ENCODE assay signal across 16 cellular contexts in genomic region chr10:77297370-77297692, GRCh38.
A peak's percentile ranks its signal among the peaks of the same experiment; 100 is the strongest.
DNase-seq lines count a peak whose midpoint lies in the region; ATAC-seq and TF ChIP-seq lines count a peak whose summit lies in the region.
"Had no signal": no experiment of that assay in that cellular context is flagged by ENCODE, and none has a peak within 500 bp of the region (broad histone marks: within the 10 kb centered on the region; RNA-seq: fewer than 3 reads in every experiment).

No MANE protein-coding gene starts in this region.

- WGBS in IMR-90 (ENCODE audit: extremely low coverage in 2 of 2, insufficient read length in 1 of 2), 2 experiments: no CpG with 5 or more reads among the region's 5 CpGs
- WGBS in mammary epithelial cell (ENCODE audit: low coverage, missing lambda C conversion rate): 88% methylated on average over 5 of the region's 5 CpGs

- no peak overlapping the region for H3K4ac ChIP-seq in IMR-90 (ENCODE audit: low read depth, low read length)

- no peak overlapping the region for H3K4me2 ChIP-seq in IMR-90 (ENCODE audit: low read depth, low read length)
- no peak overlapping the region for H3K4me2 ChIP-seq in mammary epithelial cell (ENCODE audit: insufficient read depth, low read depth, low read length)

- ATAC-seq in IMR-90 (ENCODE audit: low read depth): peak; percentile 39; the same call in 1 of the 2 replicates
- peak; percentile 41 for ATAC-seq in left lobe of liver
- ATAC-seq in activated CD8-positive, alpha-beta T cell treated with anti-CD3 and anti-CD28 coated beads for 36 hours: no peak
- no peak for ATAC-seq in HG02884 (IDR thresholded peaks at IDR 0.05; ENCODE audit: unreplicated experiment)
- ATAC-seq: natural killer cell treated with Interleukin-12 subunit alpha and Interleukin-12 subunit beta and Interleukin-15 and Interleukin-18, amount 100 ng/mL, for 72 hours had no signal

- DNase-seq in AG20443 (ENCODE audit: low spot score): peak; percentile 35
- peak; percentile 76 for DNase-seq in IMR-90
- peak; percentile 48 for DNase-seq in mammary epithelial cell
- DNase-seq in left lobe of liver (ENCODE audit: low spot score): no peak
- no peak for DNase-seq in NAMALWA (ENCODE audit: low spot score)
- no peak for DNase-seq in activated CD8-positive, alpha-beta T cell treated with anti-CD3 and anti-CD28 coated beads for 36 hours
- DNase-seq in cardiac septum (ENCODE audit: low spot score): no peak
- DNase-seq: activated CD4-positive, alpha-beta T cell treated with anti-CD3 and anti-CD28 coated beads, Interleukin-2, amount 10 ng/mL, durations not matched to agents 7 days and 5 days; aorta; effector CD8-positive, alpha-beta T cell; head of caudate nucleus; RPMI8226; stomach; T-helper 9 cell had no signal

- in situ Hi-C loops in IMR-90 (cut with MboI; ENCODE audit: low sequenced_read_pairs): no loop called here
- in situ Hi-C loops in mammary epithelial cell (cut with MboI; ENCODE audit: low sequenced_read_pairs in 2 of 2): no loop called here

- CTCF ChIA-PET in IMR-90 (lab: Yijun Ruan, JAX): interaction anchor here (1.0 to 1.3 kb wide), 2 partner anchors 8 to 10 kb away, joined by 3 read pairs; no protein-coding TSS in a partner anchor
- CTCF ChIA-PET in mammary epithelial cell (lab: Charles Lee; ENCODE audit: low non-redundant PET): no interaction called here
- CTCF ChIA-PET in activated CD8-positive, alpha-beta T cell treated with anti-CD3 and anti-CD28 coated beads for 36 hours (lab: Charles Lee): interaction anchor here (1.5 to 1.7 kb wide), 2 partner anchors 9 to 132 kb away, joined by 4 read pairs; no protein-coding TSS in a partner anchor

- H2AFZ ChIP-seq in IMR-90 (replicated peaks; ENCODE audit: low read length, poor library complexity): no peak overlapping the region
- no peak overlapping the region for H2AFZ ChIP-seq in mammary epithelial cell (ENCODE audit: low read depth, low read length)

- no peaks in the 10 kb centered on the region for H3K79me2 ChIP-seq in mammary epithelial cell (ENCODE audit: insufficient read depth, low read length)

- no peak overlapping the region for H2AK9ac ChIP-seq in IMR-90 (replicated peaks; ENCODE audit: low read depth, low read length, poor library complexity)

- BruUV-seq in IMR-90 (replicated peaks; lab: Mats Ljungman, UMichigan) (no TSS peak), mammary epithelial cell (replicated peaks; lab: Mats Ljungman, UMichigan) (no TSS peak)

- H2BK5ac ChIP-seq in IMR-90 (ENCODE audit: low read depth, low read length, poor library complexity, severe bottlenecking): no peak overlapping the region

- H3K9ac ChIP-seq in IMR-90 (ENCODE audit: low read depth, low read length) (no peak overlapping the region), mammary epithelial cell (ENCODE audit: insufficient read depth, low read length) (no peak overlapping the region)

- no peaks in the 10 kb centered on the region for H3K4me1 Mint-ChIP-seq in activated CD8-positive, alpha-beta T cell treated with anti-CD3 and anti-CD28 coated beads for 36 hours (ENCODE audit: low read depth)
- H3K4me1 Mint-ChIP-seq: activated CD4-positive, alpha-beta T cell treated with anti-CD3 and anti-CD28 coated beads, Interleukin-2, amount 10 ng/mL, durations not matched to agents 7 days and 5 days had no signal

- no peak for TF ChIP-seq POLR2A in IMR-90 (IDR thresholded peaks at IDR 0.05; ENCODE audit: low read depth, low read length)

- POLR2A ChIA-PET in IMR-90 (lab: Charles Lee; ENCODE audit: unreplicated experiment): no interaction called here
- POLR2A ChIA-PET in activated CD8-positive, alpha-beta T cell treated with anti-CD3 and anti-CD28 coated beads for 36 hours (lab: Charles Lee): no interaction called here

- H4K5ac ChIP-seq in IMR-90 (ENCODE audit: low read depth, low read length): no peak overlapping the region

- H3K9me1 ChIP-seq in IMR-90 (ENCODE audit: insufficient read depth, low read length): peaks cover 13% of the 10 kb centered on the region

- no peak overlapping the region for H3K23ac ChIP-seq in IMR-90 (ENCODE audit: low read depth, low read length)

- no peak overlapping the region for H2AK5ac ChIP-seq in IMR-90 (ENCODE audit: low read depth, low read length)

- H4K91ac ChIP-seq in IMR-90 (ENCODE audit: insufficient read depth, low read depth, low read length): no peak overlapping the region

- H4K20me1 ChIP-seq in IMR-90 (ENCODE audit: insufficient read depth, low read length) (no peaks in the 10 kb centered on the region), mammary epithelial cell (ENCODE audit: insufficient read depth, low read length) (no peaks in the 10 kb centered on the region)

- no peaks in the 10 kb centered on the region for H3K27me3 ChIP-seq in IMR-90 (ENCODE audit: control insufficient read depth, insufficient read depth, low read length)
- no peaks in the 10 kb centered on the region for H3K27me3 ChIP-seq in mammary epithelial cell (ENCODE audit: insufficient read depth, low read length)
- H3K27me3 ChIP-seq: stomach had no signal

- peaks cover 2% of the 10 kb centered on the region for H3K9me3 Mint-ChIP-seq in activated CD8-positive, alpha-beta T cell treated with anti-CD3 and anti-CD28 coated beads for 36 hours
- H3K9me3 Mint-ChIP-seq: natural killer cell treated with Interleukin-12 subunit alpha and Interleukin-12 subunit beta and Interleukin-15 and Interleukin-18, amount 100 ng/mL, for 72 hours had no signal

- H3K27me3 Mint-ChIP-seq in activated CD8-positive, alpha-beta T cell treated with anti-CD3 and anti-CD28 coated beads for 36 hours: peaks cover 5% of the 10 kb centered on the region

- no peak overlapping the region for H3K27ac Mint-ChIP-seq in activated CD8-positive, alpha-beta T cell treated with anti-CD3 and anti-CD28 coated beads for 36 hours
- H3K27ac Mint-ChIP-seq: activated CD4-positive, alpha-beta T cell treated with anti-CD3 and anti-CD28 coated beads, Interleukin-2, amount 10 ng/mL, durations not matched to agents 7 days and 5 days; natural killer cell treated with Interleukin-12 subunit alpha and Interleukin-12 subunit beta and Interleukin-15 and Interleukin-18, amount 100 ng/mL, for 72 hours had no signal

- H3K36me3 Mint-ChIP-seq in activated CD8-positive, alpha-beta T cell treated with anti-CD3 and anti-CD28 coated beads for 36 hours (ENCODE audit: low read depth): no peaks in the 10 kb centered on the region
- H3K36me3 Mint-ChIP-seq: natural killer cell treated with Interleukin-12 subunit alpha and Interleukin-12 subunit beta and Interleukin-15 and Interleukin-18, amount 100 ng/mL, for 72 hours had no signal

- no peak overlapping the region for H3K56ac ChIP-seq in IMR-90 (ENCODE audit: extremely low read depth, insufficient read depth, low read length)

- H3K14ac ChIP-seq in IMR-90 (replicated peaks; ENCODE audit: low read depth, low read length): no peak overlapping the region

- intact Hi-C loops in IMR-90 (cut with micrococcal nuclease) (no loop called here), mammary epithelial cell (cut with micrococcal nuclease) (no loop called here), cardiac septum (cut with DNase I) (no loop called here)
- intact Hi-C loops in activated CD8-positive, alpha-beta T cell treated with anti-CD3 and anti-CD28 coated beads for 36 hours (cut with micrococcal nuclease): no loop called here

- peaks cover 21% of the 10 kb centered on the region for H3K4me1 ChIP-seq in IMR-90 (ENCODE audit: control insufficient read depth, insufficient read depth, low read length)
- H3K4me1 ChIP-seq in mammary epithelial cell (ENCODE audit: insufficient read depth, low read length): peaks cover 23% of the 10 kb centered on the region

- H3K4me3 Mint-ChIP-seq in activated CD8-positive, alpha-beta T cell treated with anti-CD3 and anti-CD28 coated beads for 36 hours: no peak overlapping the region
- H3K4me3 Mint-ChIP-seq: activated CD4-positive, alpha-beta T cell treated with anti-CD3 and anti-CD28 coated beads, Interleukin-2, amount 10 ng/mL, durations not matched to agents 7 days and 5 days; natural killer cell treated with Interleukin-12 subunit alpha and Interleukin-12 subunit beta and Interleukin-15 and Interleukin-18, amount 100 ng/mL, for 72 hours had no signal

- H2BK15ac ChIP-seq in IMR-90 (ENCODE audit: low read depth, low read length): 0 out of 3 replicates have a peak overlapping the region, but pooled peaks have one; percentile 7

- H3K18ac ChIP-seq in IMR-90 (ENCODE audit: low read depth, low read length): no peak overlapping the region

- no peak overlapping the region for H3K27ac ChIP-seq in IMR-90 (ENCODE audit: insufficient read depth, low read length)
- H3K27ac ChIP-seq in mammary epithelial cell (ENCODE audit: insufficient read depth, low read depth, low read length): no peak overlapping the region
- H3K27ac ChIP-seq: stomach had no signal

- peak overlapping the region in 1 of 2 experiments; percentile 2; a peak in 1 of 4 replicates for H4K8ac ChIP-seq in IMR-90 (ENCODE audit: low read depth in 2 of 2, low read length in 2 of 2)

- TF ChIP-seq CTCF in IMR-90 (conservative IDR thresholded peaks at IDR 0.05; ENCODE audit: low read depth, low read length) (no peak), mammary epithelial cell (conservative IDR thresholded peaks at IDR 0.05 in 1 of 2, IDR thresholded peaks at IDR 0.05 in 1 of 2; ENCODE audit: extremely low read depth in 1 of 2, insufficient read depth in 1 of 2, low read depth in 1 of 2, low read length in 2 of 2) (no peak)
- no peak for TF ChIP-seq CTCF in activated CD8-positive, alpha-beta T cell treated with anti-CD3 and anti-CD28 coated beads for 36 hours (IDR thresholded peaks at IDR 0.05)

- H3K4me3 ChIP-seq in IMR-90 (ENCODE audit: insufficient read depth, low read depth, low read length) (no peak overlapping the region), mammary epithelial cell (replicated peaks in 1 of 3; ENCODE audit: insufficient read depth in 1 of 3, low read depth in 2 of 3, low read length in 3 of 3) (no peak overlapping the region)
- H3K4me3 ChIP-seq: stomach had no signal

- no peak for TF ChIP-seq RAD21 in IMR-90 (IDR thresholded peaks at IDR 0.05; ENCODE audit: low read length)

- dilution Hi-C loops in IMR-90 (cut with HindIII; ENCODE audit: low sequenced_read_pairs, unreplicated experiment) (no loop called here), mammary epithelial cell (cut with HindIII; ENCODE audit: low sequenced_read_pairs) (no loop called here)

- no peaks in the 10 kb centered on the region for H3K36me3 ChIP-seq in IMR-90 (ENCODE audit: control insufficient read depth, insufficient read depth, low read length)
- H3K36me3 ChIP-seq in mammary epithelial cell (ENCODE audit: insufficient read depth, low read length): no peaks in the 10 kb centered on the region
- H3K36me3 ChIP-seq: stomach had no signal

- H3K9me3 ChIP-seq in IMR-90 (ENCODE audit: control insufficient read depth, insufficient read depth, low read length): no peaks in the 10 kb centered on the region
- H3K9me3 ChIP-seq in mammary epithelial cell (replicated peaks; ENCODE audit: insufficient read depth, low read length): no peaks in the 10 kb centered on the region
- H3K9me3 ChIP-seq: stomach had no signal

- H2BK120ac ChIP-seq in IMR-90 (ENCODE audit: low read depth, low read length): 0 out of 2 replicates have a peak overlapping the region, but pooled peaks have one; percentile 7

- H2BK20ac ChIP-seq in IMR-90 (ENCODE audit: low read depth, low read length): no peak overlapping the region

- no peaks in the 10 kb centered on the region for H3K79me1 ChIP-seq in IMR-90 (ENCODE audit: low read depth in 1 of 2, low read length in 2 of 2)

TF ChIP-seq in IMR-90, 13 proteins besides CTCF, POLR2A, EP300 and RAD21 (continues in another document):
- no peak for TF ChIP-seq MAZ (IDR thresholded peaks at IDR 0.05; ENCODE audit: borderline replicate concordance, low read depth, low read length)

Comparison
In these comparisons a context has a peak if more than half of its experiments do, and no peak if none do; other contexts are left out.
1. DNase-seq: peak in AG20443 (single experiment), IMR-90 (single experiment) and mammary epithelial cell (single experiment); none in left lobe of liver (single experiment), NAMALWA (single experiment), activated CD8-positive, alpha-beta T cell treated with anti-CD3 and anti-CD28 coated beads for 36 hours (single experiment) and cardiac septum (single experiment).
2. ATAC-seq: peak in IMR-90 (single experiment) and left lobe of liver (single experiment); none in activated CD8-positive, alpha-beta T cell treated with anti-CD3 and anti-CD28 coated beads for 36 hours (single experiment) and HG02884 (single experiment).